Comparison of ENCODE assay signal across 1 cellular context in genomic region chr1:2230781-2231666, GRCh38.
A peak's percentile ranks its signal among the peaks of the same experiment; 100 is the strongest.
TF ChIP-seq lines count a peak whose summit lies in the region.

No MANE protein-coding gene starts in this region.

TF ChIP-seq in HEK293, 187 proteins besides CTCF, POLR2A, EP300 and RAD21 (continued from another document):
- TF ChIP-seq ZBTB6 (tag by site-specific recombination; IDR thresholded peaks at IDR 0.05) (no peak), ZNF19 (tag by site-specific recombination; IDR thresholded peaks at IDR 0.05; ENCODE audit: low read depth) (no peak), ZNF529 (tag by site-specific recombination; IDR thresholded peaks at IDR 0.05; ENCODE audit: insufficient replicate concordance) (no peak), ZNF423 (tag by site-specific recombination; IDR thresholded peaks at IDR 0.05) (no peak), HIC1 (tag by site-specific recombination; IDR thresholded peaks at IDR 0.05) (peak; percentile 51), ZNF398 (tag by site-specific recombination; IDR thresholded peaks at IDR 0.05) (peak; percentile 58; the same call in 1 of the 2 replicates), ZNF48 (tag by site-specific recombination; IDR thresholded peaks at IDR 0.05) (no peak), ZNF24 (tag by site-specific recombination; IDR thresholded peaks at IDR 0.05) (no peak), ZSCAN16 (tag by site-specific recombination; IDR thresholded peaks at IDR 0.05) (no peak), ZNF501 (tag by site-specific recombination; IDR thresholded peaks at IDR 0.05) (0 out of 2 replicates have a peak, but pooled peaks have one; percentile 16), ZNF350 (tag by site-specific recombination; IDR thresholded peaks at IDR 0.05) (no peak), ZNF394 (tag by site-specific recombination; IDR thresholded peaks at IDR 0.05; ENCODE audit: borderline replicate concordance) (no peak), EGR2 (tag by site-specific recombination; IDR thresholded peaks at IDR 0.05; ENCODE audit: low read depth) (0 out of 2 replicates have a peak, but pooled peaks have one; percentile 16), ZNF302 (tag by site-specific recombination; IDR thresholded peaks at IDR 0.05; ENCODE audit: low read depth) (no peak), ZNF37A (tag by site-specific recombination; IDR thresholded peaks at IDR 0.05) (no peak), ZNF530 (tag by site-specific recombination; IDR thresholded peaks at IDR 0.05; ENCODE audit: low read depth) (no peak), TCF7L2 (IDR thresholded peaks at IDR 0.05; ENCODE audit: borderline replicate concordance, low read depth, low read length) (peak; percentile 57), ZNF311 (tag by site-specific recombination; IDR thresholded peaks at IDR 0.05; ENCODE audit: borderline replicate concordance) (no peak), TRIM28 (IDR thresholded peaks at IDR 0.05; ENCODE audit: borderline replicate concordance, low read length) (no peak), ZNF112 (tag by site-specific recombination; IDR thresholded peaks at IDR 0.05) (no peak), ZNF707 (tag by site-specific recombination; IDR thresholded peaks at IDR 0.05) (no peak), ZNF140 (tag by site-specific recombination; IDR thresholded peaks at IDR 0.05) (no peak), ZNF645 (tag by site-specific recombination; IDR thresholded peaks at IDR 0.05) (no peak), ZNF571 (tag by site-specific recombination; IDR thresholded peaks at IDR 0.05) (no peak), ZNF639 (tag by site-specific recombination; IDR thresholded peaks at IDR 0.05) (no peak), SP2 (tag by site-specific recombination; IDR thresholded peaks at IDR 0.05) (peak; percentile 17; the same call in 1 of the 2 replicates), ZNF280C (tag by site-specific recombination; IDR thresholded peaks at IDR 0.05) (no peak), KLF16 (tag by site-specific recombination; IDR thresholded peaks at IDR 0.05) (peak; percentile 64), PRDM1 (tag by site-specific recombination; IDR thresholded peaks at IDR 0.05) (no peak), MYNN (tag by site-specific recombination; IDR thresholded peaks at IDR 0.05; ENCODE audit: borderline replicate concordance) (no peak), SP7 (tag by site-specific recombination; IDR thresholded peaks at IDR 0.05) (no peak), YY1 (tag by site-specific recombination; IDR thresholded peaks at IDR 0.05) (no peak), ZNF416 (tag by site-specific recombination; IDR thresholded peaks at IDR 0.05) (no peak), IKZF3 (tag by site-specific recombination; IDR thresholded peaks at IDR 0.05) (no peak), ZNF146 (tag by site-specific recombination; IDR thresholded peaks at IDR 0.05) (no peak), ZNF830 (tag by site-specific recombination; IDR thresholded peaks at IDR 0.05; ENCODE audit: low read depth) (no peak), HOXC10 (CRISPR knock-in tag; IDR thresholded peaks at IDR 0.05) (no peak), ZBTB20 (tag by site-specific recombination; IDR thresholded peaks at IDR 0.05) (peak; percentile 88), ZNF544 (tag by site-specific recombination; IDR thresholded peaks at IDR 0.05) (no peak), OSR2 (tag by site-specific recombination; IDR thresholded peaks at IDR 0.05) (no peak), ZNF248 (tag by site-specific recombination; IDR thresholded peaks at IDR 0.05) (no peak), GLI4 (tag by site-specific recombination; IDR thresholded peaks at IDR 0.05) (no peak), ZNF133 (tag by site-specific recombination; IDR thresholded peaks at IDR 0.05) (no peak), ZNF747 (tag by site-specific recombination; IDR thresholded peaks at IDR 0.05) (no peak), GFI1B (tag by site-specific recombination; IDR thresholded peaks at IDR 0.05) (no peak), ZNF132 (tag by site-specific recombination; IDR thresholded peaks at IDR 0.05; ENCODE audit: borderline replicate concordance) (no peak), ZFP69B (tag by site-specific recombination; IDR thresholded peaks at IDR 0.05) (no peak), ZNF768 (tag by site-specific recombination; IDR thresholded peaks at IDR 0.05) (no peak), ZNF510 (tag by site-specific recombination; IDR thresholded peaks at IDR 0.05; ENCODE audit: insufficient replicate concordance) (no peak), SALL2 (tag by site-specific recombination; IDR thresholded peaks at IDR 0.05; ENCODE audit: borderline replicate concordance) (no peak), ZNF138 (tag by site-specific recombination; IDR thresholded peaks at IDR 0.05; ENCODE audit: borderline replicate concordance) (no peak), ZNF776 (tag by site-specific recombination; IDR thresholded peaks at IDR 0.05; ENCODE audit: borderline replicate concordance) (no peak), PRDM6 (tag by site-specific recombination; IDR thresholded peaks at IDR 0.05) (no peak), REPIN1 (tag by site-specific recombination; IDR thresholded peaks at IDR 0.05; ENCODE audit: low read depth) (no peak), ZBTB11 (tag by site-specific recombination; conservative IDR thresholded peaks at IDR 0.05; ENCODE audit: low read depth) (no peak)
